In the genomic region with DNA sequence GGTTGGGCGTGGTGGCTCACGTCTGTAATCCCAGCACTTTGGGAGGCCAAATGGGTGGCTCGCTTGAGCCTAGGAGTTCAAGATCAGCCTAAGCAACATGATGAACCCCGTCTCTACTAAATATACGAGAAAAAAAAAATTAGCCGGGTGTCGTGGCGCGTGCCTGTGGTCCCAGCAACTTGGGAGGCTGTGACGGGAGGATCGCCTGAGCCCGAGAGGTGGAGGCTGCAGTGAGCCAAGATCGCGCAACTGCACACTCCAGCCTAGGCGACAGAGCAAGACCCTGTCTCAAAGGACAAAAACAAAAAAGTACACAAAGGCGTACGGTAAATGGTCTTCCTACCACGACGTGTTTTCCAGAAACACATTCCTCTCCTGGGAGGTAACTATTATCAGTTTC, we compare ENCODE assay signal across 8 cellular contexts. TPM values are rescaled to one million over a fixed set of nuclear protein-coding genes. Genes with fewer than 3 reads are reported as not detected.
DNase-seq lines count a peak whose midpoint lies in the region; ATAC-seq and TF ChIP-seq lines count a peak whose summit lies in the region.

No MANE protein-coding gene starts in this region.

- H3K4me1 ChIP-seq in gastrocnemius medialis: peaks cover 16 to 21% of the 10 kb centered on the region in 2 donors

- intact Hi-C loops in gastrocnemius medialis (cut with DNase I; ENCODE audit: low total_unique reads): no loop called here

- peaks cover 0 to 5% (median 5%) of the 10 kb centered on the region in 3 donors for H3K27me3 ChIP-seq in gastrocnemius medialis

- H3K4me3 ChIP-seq in GM08714 (ENCODE audit: low read length) (peak overlapping the region; percentile 98; the same call in 1 of the 2 replicates), fibroblast of pulmonary artery (replicated peaks; ENCODE audit: low read depth, low read length) (peak overlapping the region; percentile 99), gastrocnemius medialis (peak overlapping the region; percentile 75 to 91 (median 85))

- TF ChIP-seq CTCF in fibroblast of pulmonary artery (IDR thresholded peaks at IDR 0.05; ENCODE audit: low read length, missing control alignments) (no peak), gastrocnemius medialis (IDR thresholded peaks at IDR 0.05 in 4 of 5, conservative IDR thresholded peaks at IDR 0.05 in 1 of 5) (no peak)

- DNase-seq in fibroblast of pulmonary artery (ENCODE audit: low read depth) (no peak), gastrocnemius medialis (no peak), 8988T (no peak), putamen (ENCODE audit: low spot score) (no peak), DMS153 (lab: John Stamatoyannopoulos, UW) (no peak)

- 0 out of 3 replicates have a peak, but pooled peaks have one; percentile 1 for ATAC-seq in SK-N-SH treated with all-trans-retinoic acid at 6 μM for 48 hours
- ATAC-seq in gastrocnemius medialis: no peak
- ATAC-seq in GM21423 (IDR thresholded peaks at IDR 0.05; ENCODE audit: unreplicated experiment): no peak

- H3K9me3 ChIP-seq in gastrocnemius medialis: no peaks in the 10 kb centered on the region

- TF ChIP-seq POLR2A in gastrocnemius medialis (IDR thresholded peaks at IDR 0.05): no peak

- in situ Hi-C loops in gastrocnemius medialis (cut with MboI; ENCODE audit: low sequenced_read_pairs in 4 of 4): loop anchor here in 1 of 4 donors (25.0 kb wide), 1 partner anchor 307 kb away; no protein-coding TSS in a partner anchor

- H3K27ac ChIP-seq in gastrocnemius medialis: peak overlapping the region; percentile 86 to 87 (median 86)

- H3K36me3 ChIP-seq in gastrocnemius medialis: peaks cover 0 to 14% of the 10 kb centered on the region in 2 donors

TF ChIP-seq in SK-N-SH treated with all-trans-retinoic acid at 6 μM for 48 hours, 23 proteins besides CTCF, POLR2A, EP300 and RAD21:
- no peak for TF ChIP-seq ZFP3 (CRISPR knock-in tag; IDR thresholded peaks at IDR 0.05)
- no peak for TF ChIP-seq TOX (CRISPR knock-in tag; IDR thresholded peaks at IDR 0.05; ENCODE audit: borderline replicate concordance)
- TF ChIP-seq, protein P1, sequence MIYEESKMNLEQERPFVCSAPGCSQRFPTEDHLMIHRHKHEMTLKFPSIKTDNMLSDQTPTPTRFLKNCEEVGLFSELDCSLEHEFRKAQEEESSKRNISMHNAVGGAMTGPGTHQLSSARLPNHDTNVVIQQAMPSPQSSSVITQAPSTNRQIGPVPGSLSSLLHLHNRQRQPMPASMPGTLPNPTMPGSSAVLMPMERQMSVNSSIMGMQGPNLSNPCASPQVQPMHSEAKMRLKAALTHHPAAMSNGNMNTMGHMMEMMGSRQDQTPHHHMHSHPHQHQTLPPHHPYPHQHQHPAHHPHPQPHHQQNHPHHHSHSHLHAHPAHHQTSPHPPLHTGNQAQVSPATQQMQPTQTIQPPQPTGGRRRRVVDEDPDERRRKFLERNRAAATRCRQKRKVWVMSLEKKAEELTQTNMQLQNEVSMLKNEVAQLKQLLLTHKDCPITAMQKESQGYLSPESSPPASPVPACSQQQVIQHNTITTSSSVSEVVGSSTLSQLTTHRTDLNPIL (CRISPR knock-in tag; IDR thresholded peaks at IDR 0.05; ENCODE audit: low read depth): no peak
- no peak for TF ChIP-seq ISL1 (CRISPR knock-in tag; IDR thresholded peaks at IDR 0.05)
- TF ChIP-seq, protein P2, sequence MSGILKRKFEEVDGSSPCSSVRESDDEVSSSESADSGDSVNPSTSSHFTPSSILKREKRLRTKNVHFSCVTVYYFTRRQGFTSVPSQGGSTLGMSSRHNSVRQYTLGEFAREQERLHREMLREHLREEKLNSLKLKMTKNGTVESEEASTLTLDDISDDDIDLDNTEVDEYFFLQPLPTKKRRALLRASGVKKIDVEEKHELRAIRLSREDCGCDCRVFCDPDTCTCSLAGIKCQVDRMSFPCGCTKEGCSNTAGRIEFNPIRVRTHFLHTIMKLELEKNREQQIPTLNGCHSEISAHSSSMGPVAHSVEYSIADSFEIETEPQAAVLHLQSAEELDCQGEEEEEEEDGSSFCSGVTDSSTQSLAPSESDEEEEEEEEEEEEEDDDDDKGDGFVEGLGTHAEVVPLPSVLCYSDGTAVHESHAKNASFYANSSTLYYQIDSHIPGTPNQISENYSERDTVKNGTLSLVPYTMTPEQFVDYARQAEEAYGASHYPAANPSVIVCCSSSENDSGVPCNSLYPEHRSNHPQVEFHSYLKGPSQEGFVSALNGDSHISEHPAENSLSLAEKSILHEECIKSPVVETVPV (CRISPR knock-in tag; IDR thresholded peaks at IDR 0.05): no peak
- no peak for TF ChIP-seq GLIS3 (CRISPR knock-in tag; IDR thresholded peaks at IDR 0.05)
- TF ChIP-seq ZNF565 (CRISPR knock-in tag; conservative IDR thresholded peaks at IDR 0.05; ENCODE audit: low read depth): no peak
- no peak for TF ChIP-seq ZNF70 (CRISPR knock-in tag; IDR thresholded peaks at IDR 0.05)
- TF ChIP-seq RARB (CRISPR knock-in tag; IDR thresholded peaks at IDR 0.05): no peak
- no peak for TF ChIP-seq ARNTL (CRISPR knock-in tag; IDR thresholded peaks at IDR 0.05; ENCODE audit: borderline replicate concordance, low read depth)
- TF ChIP-seq, protein P3, sequence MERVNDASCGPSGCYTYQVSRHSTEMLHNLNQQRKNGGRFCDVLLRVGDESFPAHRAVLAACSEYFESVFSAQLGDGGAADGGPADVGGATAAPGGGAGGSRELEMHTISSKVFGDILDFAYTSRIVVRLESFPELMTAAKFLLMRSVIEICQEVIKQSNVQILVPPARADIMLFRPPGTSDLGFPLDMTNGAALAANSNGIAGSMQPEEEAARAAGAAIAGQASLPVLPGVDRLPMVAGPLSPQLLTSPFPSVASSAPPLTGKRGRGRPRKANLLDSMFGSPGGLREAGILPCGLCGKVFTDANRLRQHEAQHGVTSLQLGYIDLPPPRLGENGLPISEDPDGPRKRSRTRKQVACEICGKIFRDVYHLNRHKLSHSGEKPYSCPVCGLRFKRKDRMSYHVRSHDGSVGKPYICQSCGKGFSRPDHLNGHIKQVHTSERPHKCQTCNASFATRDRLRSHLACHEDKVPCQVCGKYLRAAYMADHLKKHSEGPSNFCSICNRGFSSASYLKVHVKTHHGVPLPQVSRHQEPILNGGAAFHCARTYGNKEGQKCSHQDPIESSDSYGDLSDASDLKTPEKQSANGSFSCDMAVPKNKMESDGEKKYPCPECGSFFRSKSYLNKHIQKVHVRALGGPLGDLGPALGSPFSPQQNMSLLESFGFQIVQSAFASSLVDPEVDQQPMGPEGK (CRISPR knock-in tag; IDR thresholded peaks at IDR 0.05; ENCODE audit: borderline replicate concordance): no peak
- no peak for TF ChIP-seq TCF4 (CRISPR knock-in tag; IDR thresholded peaks at IDR 0.05; ENCODE audit: borderline replicate concordance)
- TF ChIP-seq BACH2 (CRISPR knock-in tag; IDR thresholded peaks at IDR 0.05; ENCODE audit: borderline replicate concordance): no peak
- TF ChIP-seq CSDC2 (CRISPR knock-in tag; IDR thresholded peaks at IDR 0.05): no peak
TF ChIP-seq in SK-N-SH treated with all-trans-retinoic acid at 6 μM for 48 hours: peak in this region for 0.

RNA-seq across cellular contexts. Expression of a gene that starts 0.5 kb away (rescaled TPM):
- total RNA-seq in gastrocnemius medialis: 10 to 100 TPM in 3 of 4 donors, 1 to 10 TPM in 1; 8.1 to 19.4 (median 14.2) TPM
